Comparison of ENCODE assay signal across 1 cellular context in genomic region chr7:157386979-157387800, GRCh38.
TF ChIP-seq lines count a peak whose summit lies in the region.

No MANE protein-coding gene starts in this region.

TF ChIP-seq in HepG2, 621 proteins besides CTCF, POLR2A, EP300 and RAD21 (continued from another document and continues in another):
- no peak for TF ChIP-seq GRHL1 (CRISPR knock-in tag; conservative IDR thresholded peaks at IDR 0.05)
- TF ChIP-seq HMGXB4 (CRISPR knock-in tag; IDR thresholded peaks at IDR 0.05; ENCODE audit: borderline replicate concordance in 1 of 2, low read depth in 1 of 2) = peak in 1 of 2 experiments; percentile 75; a peak in 1 of 4 replicates
- TF ChIP-seq HOXA3 (CRISPR knock-in tag; IDR thresholded peaks at IDR 0.05) = peak; percentile 81
- no peak for TF ChIP-seq MTERF4 (CRISPR knock-in tag; IDR thresholded peaks at IDR 0.05)
- no peak for TF ChIP-seq HIC2 (CRISPR knock-in tag; IDR thresholded peaks at IDR 0.05; ENCODE audit: low read depth)
- TF ChIP-seq ZNF337 (CRISPR knock-in tag; IDR thresholded peaks at IDR 0.05; ENCODE audit: borderline replicate concordance, low read depth) = 0 out of 2 replicates have a peak, but pooled peaks have one; percentile 46
- no peak for TF ChIP-seq NCOR1 (IDR thresholded peaks at IDR 0.05; ENCODE audit: borderline replicate concordance, low read length)
- no peak for TF ChIP-seq ZFP36L2 (CRISPR knock-in tag; IDR thresholded peaks at IDR 0.05)
- no peak for TF ChIP-seq SOX13 (IDR thresholded peaks at IDR 0.05)
- TF ChIP-seq SOX13 (CRISPR knock-in tag; conservative IDR thresholded peaks at IDR 0.05 in 1 of 2, IDR thresholded peaks at IDR 0.05 in 1 of 2) = peak in 1 of 2 experiments; percentile 27; a peak in 1 of 4 replicates
- no peak for TF ChIP-seq ONECUT2 (CRISPR knock-in tag; IDR thresholded peaks at IDR 0.05)
- TF ChIP-seq MLX (CRISPR knock-in tag; IDR thresholded peaks at IDR 0.05) = peak; percentile 37; the same call in 1 of the 2 replicates
- TF ChIP-seq CBX5 (CRISPR knock-in tag; IDR thresholded peaks at IDR 0.05; ENCODE audit: borderline replicate concordance) = peak; percentile 36; the same call in 1 of the 2 replicates
- TF ChIP-seq ELF1 (CRISPR knock-in tag; IDR thresholded peaks at IDR 0.05) = peak; percentile 76
- peak; percentile 63; the same call in 1 of the 2 replicates for TF ChIP-seq ERF (CRISPR knock-in tag; IDR thresholded peaks at IDR 0.05)
- TF ChIP-seq HDAC2 (CRISPR knock-in tag; IDR thresholded peaks at IDR 0.05) = no peak
- TF ChIP-seq SMC3 (IDR thresholded peaks at IDR 0.05; ENCODE audit: low read length) = peak; percentile 43
- no peak for TF ChIP-seq ZNF781 (CRISPR knock-in tag; IDR thresholded peaks at IDR 0.05; ENCODE audit: borderline replicate concordance, not compliant biosample characterization)
- no peak for TF ChIP-seq ATF4 (CRISPR knock-in tag; IDR thresholded peaks at IDR 0.05)
- no peak for TF ChIP-seq ZSCAN29 (CRISPR knock-in tag; conservative IDR thresholded peaks at IDR 0.05)
- no peak for TF ChIP-seq ZUFSP (CRISPR knock-in tag; IDR thresholded peaks at IDR 0.05; ENCODE audit: borderline replicate concordance)
- no peak for TF ChIP-seq ATM (IDR thresholded peaks at IDR 0.05; ENCODE audit: borderline replicate concordance)
- 0 out of 2 replicates have a peak, but pooled peaks have one; percentile 30 for TF ChIP-seq ZNF879 (CRISPR knock-in tag; IDR thresholded peaks at IDR 0.05)
- TF ChIP-seq ZNF136 (CRISPR knock-in tag; IDR thresholded peaks at IDR 0.05; ENCODE audit: low read depth) = no peak
- peak; percentile 37; the same call in 1 of the 2 replicates for TF ChIP-seq TARDBP (CRISPR knock-in tag; IDR thresholded peaks at IDR 0.05)
- TF ChIP-seq SOX5 (CRISPR knock-in tag; IDR thresholded peaks at IDR 0.05; ENCODE audit: borderline replicate concordance) = 0 out of 2 replicates have a peak, but pooled peaks have one; percentile 43
- TF ChIP-seq ZNF687 (CRISPR knock-in tag; IDR thresholded peaks at IDR 0.05) = peak; percentile 31; the same call in 1 of the 2 replicates
- TF ChIP-seq ZNF567 (CRISPR knock-in tag; IDR thresholded peaks at IDR 0.05; ENCODE audit: borderline replicate concordance) = no peak
- TF ChIP-seq USF2 (IDR thresholded peaks at IDR 0.05; ENCODE audit: low read depth, low read length) = peak; percentile 45; the same call in 1 of the 2 replicates
- no peak for TF ChIP-seq USF2 (CRISPR knock-in tag; IDR thresholded peaks at IDR 0.05; ENCODE audit: borderline replicate concordance)
- TF ChIP-seq ATF1 (CRISPR knock-in tag; IDR thresholded peaks at IDR 0.05) = no peak
- TF ChIP-seq ZNF737 (CRISPR knock-in tag; IDR thresholded peaks at IDR 0.05; ENCODE audit: borderline replicate concordance) = no peak
- TF ChIP-seq ZBTB38 (CRISPR knock-in tag; IDR thresholded peaks at IDR 0.05) = peak; percentile 100
- TF ChIP-seq ZBTB2 (CRISPR knock-in tag; IDR thresholded peaks at IDR 0.05; ENCODE audit: low read depth) = no peak
- TF ChIP-seq TFE3 (CRISPR knock-in tag; IDR thresholded peaks at IDR 0.05) = peak; percentile 38; the same call in 1 of the 2 replicates
